8 cellular contexts compared by ENCODE assay signal in genomic region chr12:56766535-56766934, GRCh38. TPM values are rescaled to one million over a fixed set of nuclear protein-coding genes. Genes with fewer than 3 reads are reported as not detected.
DNase-seq lines count a peak whose midpoint lies in the region; ATAC-seq and TF ChIP-seq lines count a peak whose summit lies in the region.
"Had no signal": no experiment of that assay in that cellular context is flagged by ENCODE, and none has a peak within 500 bp of the region (broad histone marks: within the 10 kb centered on the region; RNA-seq: fewer than 3 reads in every experiment).

No MANE protein-coding gene starts in this region.

- H3K4me1 ChIP-seq in smooth muscle cell (ENCODE audit: low read depth) = peaks cover 17% of the 10 kb centered on the region

- DNase-seq in GM19240 (ENCODE audit: insufficient read length, low spot score) (peak; percentile 24), NB4 (ENCODE audit: low read depth) (peak; percentile 51), smooth muscle cell (lab: John Stamatoyannopoulos, UW; ENCODE audit: unreplicated experiment) (no peak), HPDE6-E6E7 (ENCODE audit: extremely low spot score) (no peak), OCI-M1 (lab: John Stamatoyannopoulos, UW) (no peak)
- DNase-seq in activated CD4-positive, alpha-beta T cell treated with anti-CD3 and anti-CD28 coated beads, Interleukin-2, amount 50 U/mL, for 4 hours = no peak
- DNase-seq: activated naive CD4-positive, alpha-beta T cell treated with anti-CD3 and anti-CD28 coated beads, Interleukin-2, amount 50 U/mL, for 16 hours had no signal

- H3K4me3 ChIP-seq in NB4 (ENCODE audit: low read depth, low read length) = no peak overlapping the region
- no peak overlapping the region for H3K4me3 ChIP-seq in smooth muscle cell

- no peaks in the 10 kb centered on the region for H3K9me3 ChIP-seq in smooth muscle cell (replicated peaks; ENCODE audit: low read depth)

- H3K27ac ChIP-seq in smooth muscle cell (ENCODE audit: low read depth) = no peak overlapping the region

- ATAC-seq in HG02852 (IDR thresholded peaks at IDR 0.05; ENCODE audit: unreplicated experiment) = peak; percentile 99

- no peak for TF ChIP-seq POLR2A in NB4 (IDR thresholded peaks at IDR 0.05; ENCODE audit: extremely low read depth, insufficient read length)

- no peaks in the 10 kb centered on the region for H4K20me1 ChIP-seq in smooth muscle cell (ENCODE audit: low read depth)

- H3K36me3 ChIP-seq in smooth muscle cell (ENCODE audit: low read depth) = no peaks in the 10 kb centered on the region

- H2AFZ ChIP-seq in smooth muscle cell (ENCODE audit: low read depth) = peak overlapping the region; percentile 49

- WGBS in smooth muscle cell (ENCODE audit: low lambda C conversion rate) = 81% methylated on average over 6 of the region's 6 CpGs

- peaks cover 3% of the 10 kb centered on the region for H3F3A ChIP-seq in smooth muscle cell (ENCODE audit: low read depth)

- H3K27me3 ChIP-seq in smooth muscle cell (ENCODE audit: low read depth) = no peaks in the 10 kb centered on the region

- H3K79me2 ChIP-seq in smooth muscle cell (ENCODE audit: low read depth) = no peaks in the 10 kb centered on the region

- TF ChIP-seq CTCF in NB4 (IDR thresholded peaks at IDR 0.05; ENCODE audit: low read depth, low read length) (no peak), smooth muscle cell (IDR thresholded peaks at IDR 0.05; ENCODE audit: borderline replicate concordance, insufficient read depth, poor library complexity, severe bottlenecking) (no peak)

- H3K9ac ChIP-seq in smooth muscle cell (ENCODE audit: low read depth) = no peak overlapping the region

- H3K4me2 ChIP-seq in smooth muscle cell = no peak overlapping the region

RNA-seq across cellular contexts. Expression of gene HSD17B6, which starts 3.4 kb away (rescaled TPM):
- 8.9 and 14.8 TPM in 2 replicates for total RNA-seq in smooth muscle cell
- 12.9 and 14.1 TPM in 2 replicates for polyA plus RNA-seq in smooth muscle cell

RNA-seq across cellular contexts. Expression of gene PRIM1, which starts 14.4 kb away (rescaled TPM):
- total RNA-seq in smooth muscle cell = 12.7 and 16.9 TPM in 2 replicates
- 3.6 and 7.0 TPM in 2 replicates for polyA plus RNA-seq in smooth muscle cell

RNA-seq across cellular contexts. Expression of gene NACA, which starts 41.4 kb away (rescaled TPM):
- 906 and 1,062 TPM in 2 replicates for total RNA-seq in smooth muscle cell
- polyA plus RNA-seq in smooth muscle cell = 625 and 713 TPM in 2 replicates

Comparison
In these comparisons a context has a peak if more than half of its experiments do, and no peak if none do; other contexts are left out.
1. DNase-seq: peak in GM19240 (single experiment) and NB4 (single experiment); none in smooth muscle cell (single experiment), HPDE6-E6E7 (single experiment), OCI-M1 (single experiment) and activated CD4-positive, alpha-beta T cell treated with anti-CD3 and anti-CD28 coated beads, Interleukin-2, amount 50 U/mL, for 4 hours (0 of 2).